8 cellular contexts compared by ENCODE assay signal in the genomic region with DNA sequence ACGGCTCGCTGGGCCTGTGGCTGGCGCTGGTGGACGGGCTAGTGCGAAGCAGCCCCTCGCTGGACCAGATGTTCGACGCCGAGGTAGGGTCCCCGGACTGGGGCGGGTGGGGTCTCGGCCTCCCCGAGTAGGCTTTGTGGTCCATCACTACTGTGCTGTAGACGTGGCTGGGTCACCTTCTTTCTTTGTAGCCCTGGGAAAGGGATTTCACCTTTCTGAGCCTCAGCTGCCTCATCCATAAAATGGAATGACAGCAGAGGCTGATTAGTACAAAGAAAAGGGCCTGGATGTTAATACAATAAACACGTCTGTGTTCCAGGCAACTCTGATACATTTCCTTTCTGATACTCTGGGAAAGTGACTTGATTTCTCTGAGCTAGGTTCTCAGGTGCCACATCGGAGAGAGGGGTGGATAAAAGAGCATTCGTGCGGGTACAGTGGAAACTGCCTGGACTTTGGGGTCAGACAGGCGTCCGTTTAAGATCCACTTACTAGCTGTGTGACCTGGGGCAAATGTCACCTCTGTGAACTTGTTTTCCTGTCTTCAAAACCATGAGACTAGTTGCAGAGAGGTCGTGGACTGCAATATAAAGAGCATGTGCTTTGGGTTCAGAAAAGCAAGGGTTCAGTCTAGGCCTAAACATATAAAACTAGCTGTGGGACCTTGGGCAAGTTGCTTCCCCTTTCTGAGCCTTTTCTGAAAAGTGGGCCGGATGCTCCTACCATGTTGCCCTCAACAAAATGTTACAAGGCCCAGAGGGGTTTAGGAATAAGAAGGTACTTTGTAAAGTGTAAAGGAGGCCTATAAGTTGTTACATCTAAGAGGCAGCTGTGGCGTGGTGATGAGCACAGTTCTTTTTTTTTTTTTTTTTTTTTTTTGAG. TPM values are rescaled to one million over a fixed set of nuclear protein-coding genes. Genes with fewer than 3 reads are reported as not detected.
A peak's percentile ranks its signal among the peaks of the same experiment; 100 is the strongest.
DNase-seq lines count a peak whose midpoint lies in the region; ATAC-seq and TF ChIP-seq lines count a peak whose summit lies in the region.

No MANE protein-coding gene starts in this region.

- DNase-seq in activated CD8-positive, alpha-beta memory T cell treated with anti-CD3 and anti-CD28 coated beads, Interleukin-2, amount 10 ng/mL, durations not matched to agents 7 days and 5 days = peak; percentile 39
- DNase-seq in activated CD8-positive, alpha-beta memory T cell treated with anti-CD3 and anti-CD28 coated beads, Interleukin-2, amount 50 U/mL, for 48 hours = no peak
- DNase-seq in activated naive CD4-positive, alpha-beta T cell treated with anti-CD3 and anti-CD28 coated beads, Interleukin-2, amount 50 U/mL, for 72 hours (ENCODE audit: low spot score in 2 of 2) = no peak
- DNase-seq in kidney epithelial cell (ENCODE audit: low read depth) = no peak
- no peak for DNase-seq in NCI-H1694 treated with DMSO at 0.1 percent for 48 hours (lab: John Stamatoyannopoulos, UW)
- no peak for DNase-seq in kidney glomerular epithelial cell (lab: John Stamatoyannopoulos, UW)
- no peak for DNase-seq in NCI-H446 (lab: John Stamatoyannopoulos, UW)

- no peaks in the 10 kb centered on the region for H3K9me3 ChIP-seq in thymus (ENCODE audit: control insufficient read depth)

- no peak for ATAC-seq in activated CD8-positive, alpha-beta memory T cell treated with anti-CD3 and anti-CD28 coated beads, Interleukin-2, amount 10 ng/mL, durations not matched to agents 7 days and 5 days
- ATAC-seq in activated naive CD4-positive, alpha-beta T cell treated with anti-CD3 and anti-CD28 coated beads, Interleukin-2, amount 50 U/mL, for 72 hours = no peak

- TF ChIP-seq CTCF in kidney epithelial cell (IDR thresholded peaks at IDR 0.05; ENCODE audit: insufficient read depth, low read length, poor library complexity, severe bottlenecking) = no peak

- H3K36me3 ChIP-seq in kidney epithelial cell (ENCODE audit: control insufficient read depth, insufficient read depth, low read length) (peaks cover 1% of the 10 kb centered on the region), thymus (ENCODE audit: control insufficient read depth, insufficient read depth) (peaks cover 21% of the 10 kb centered on the region)

- peaks cover 3% of the 10 kb centered on the region for H3K27me3 Mint-ChIP-seq in activated CD8-positive, alpha-beta memory T cell treated with anti-CD3 and anti-CD28 coated beads, Interleukin-2, amount 10 ng/mL, durations not matched to agents 7 days and 5 days

- H3K4me1 ChIP-seq in thymus (ENCODE audit: control insufficient read depth, insufficient read depth, low read length) = peaks cover 6% of the 10 kb centered on the region

- H3K9me3 Mint-ChIP-seq in activated CD8-positive, alpha-beta memory T cell treated with anti-CD3 and anti-CD28 coated beads, Interleukin-2, amount 10 ng/mL, durations not matched to agents 7 days and 5 days (ENCODE audit: low read depth) = no peaks in the 10 kb centered on the region
- no peaks in the 10 kb centered on the region for H3K9me3 Mint-ChIP-seq in activated naive CD4-positive, alpha-beta T cell treated with anti-CD3 and anti-CD28 coated beads, Interleukin-2, amount 50 U/mL, for 72 hours

- 33% methylated on average over 23 of the region's 23 CpGs for whole genome bisulfite sequencing in thymus

- peaks cover 27% of the 10 kb centered on the region for H3K36me3 Mint-ChIP-seq in activated CD8-positive, alpha-beta memory T cell treated with anti-CD3 and anti-CD28 coated beads, Interleukin-2, amount 10 ng/mL, durations not matched to agents 7 days and 5 days
- H3K36me3 Mint-ChIP-seq in activated naive CD4-positive, alpha-beta T cell treated with anti-CD3 and anti-CD28 coated beads, Interleukin-2, amount 50 U/mL, for 72 hours = peaks cover 6 to 7% of the 10 kb centered on the region in 2 donors

- H3K27ac Mint-ChIP-seq in activated CD8-positive, alpha-beta memory T cell treated with anti-CD3 and anti-CD28 coated beads, Interleukin-2, amount 10 ng/mL, durations not matched to agents 7 days and 5 days = peak overlapping the region; percentile 97
- peak overlapping the region; percentile 93 to 98 for H3K27ac Mint-ChIP-seq in activated naive CD4-positive, alpha-beta T cell treated with anti-CD3 and anti-CD28 coated beads, Interleukin-2, amount 50 U/mL, for 72 hours

- peak overlapping the region; percentile 98 for H3K27ac ChIP-seq in thymus (ENCODE audit: low read depth)

- H3K27me3 ChIP-seq in kidney epithelial cell (ENCODE audit: control insufficient read depth, insufficient read depth, low read length) = no peaks in the 10 kb centered on the region
- no peaks in the 10 kb centered on the region for H3K27me3 ChIP-seq in thymus (ENCODE audit: control insufficient read depth, insufficient read depth)

- H3K4me1 Mint-ChIP-seq in activated CD8-positive, alpha-beta memory T cell treated with anti-CD3 and anti-CD28 coated beads, Interleukin-2, amount 10 ng/mL, durations not matched to agents 7 days and 5 days = peaks cover 54% of the 10 kb centered on the region

- CTCF ChIA-PET in activated CD8-positive, alpha-beta memory T cell treated with anti-CD3 and anti-CD28 coated beads, Interleukin-2, amount 10 ng/mL, durations not matched to agents 7 days and 5 days (lab: Charles Lee) = interaction anchor here (0.7 to 19.3 kb wide), 26 partner anchors 10 to 606 kb away, joined by 3 to 478 read pairs (median 6); partner anchors contain the start of genes PIGT and SDC4

- peak overlapping the region; percentile 100 for H3K4me3 Mint-ChIP-seq in activated CD8-positive, alpha-beta memory T cell treated with anti-CD3 and anti-CD28 coated beads, Interleukin-2, amount 10 ng/mL, durations not matched to agents 7 days and 5 days

- H3K4me3 ChIP-seq in kidney epithelial cell (ENCODE audit: low read depth, low read length) = peak overlapping the region; percentile 67
- H3K4me3 ChIP-seq in thymus (ENCODE audit: low read length) = peak overlapping the region; percentile 82

RNA-seq across cellular contexts. Expression of gene SYS1, which starts 0.9 kb away (rescaled TPM):
- total RNA-seq in activated CD8-positive, alpha-beta memory T cell treated with anti-CD3 and anti-CD28 coated beads, Interleukin-2, amount 10 ng/mL, durations not matched to agents 7 days and 5 days = 10 to 100 TPM; 19.6 to 24.9 TPM
- 10 to 100 TPM; 28.0 to 33.3 TPM for total RNA-seq in activated naive CD4-positive, alpha-beta T cell treated with anti-CD3 and anti-CD28 coated beads, Interleukin-2, amount 50 U/mL, for 72 hours
- total RNA-seq in kidney epithelial cell = 54.3 and 55.2 TPM in 2 replicates
- polyA plus RNA-seq in thymus = 19.7 TPM

RNA-seq across cellular contexts. Expression of gene TP53TG5, which starts 14.3 kb away (rescaled TPM):
- under 1 TPM in 1 of 2 experiments, not detected in 1; 0.15 TPM for total RNA-seq in activated CD8-positive, alpha-beta memory T cell treated with anti-CD3 and anti-CD28 coated beads, Interleukin-2, amount 10 ng/mL, durations not matched to agents 7 days and 5 days
- under 1 TPM; 0.16 to 0.45 TPM for total RNA-seq in activated naive CD4-positive, alpha-beta T cell treated with anti-CD3 and anti-CD28 coated beads, Interleukin-2, amount 50 U/mL, for 72 hours
- total RNA-seq in kidney epithelial cell = not detected in 2 replicates
- 0.27 TPM for polyA plus RNA-seq in thymus

RNA-seq across cellular contexts. Expression of gene SDC4, which starts 15.6 kb away (rescaled TPM):
- total RNA-seq in activated CD8-positive, alpha-beta memory T cell treated with anti-CD3 and anti-CD28 coated beads, Interleukin-2, amount 10 ng/mL, durations not matched to agents 7 days and 5 days = 10 to 100 TPM; 15.0 to 50.7 TPM
- 10 to 100 TPM; 23.5 to 33.0 TPM for total RNA-seq in activated naive CD4-positive, alpha-beta T cell treated with anti-CD3 and anti-CD28 coated beads, Interleukin-2, amount 50 U/mL, for 72 hours
- total RNA-seq in kidney epithelial cell = 155 and 175 TPM in 2 replicates
- polyA plus RNA-seq in thymus = 18.9 TPM

RNA-seq across cellular contexts. Expression of gene DBNDD2, which starts 44.2 kb away (rescaled TPM):
- 1 to 10 TPM; 6.6 to 9.7 TPM for total RNA-seq in activated CD8-positive, alpha-beta memory T cell treated with anti-CD3 and anti-CD28 coated beads, Interleukin-2, amount 10 ng/mL, durations not matched to agents 7 days and 5 days
- total RNA-seq in activated naive CD4-positive, alpha-beta T cell treated with anti-CD3 and anti-CD28 coated beads, Interleukin-2, amount 50 U/mL, for 72 hours = 10 to 100 TPM; 22.7 to 50.9 TPM
- 57.2 and 64.4 TPM in 2 replicates for total RNA-seq in kidney epithelial cell
- 54.2 TPM for polyA plus RNA-seq in thymus

RNA-seq across cellular contexts. Expression of gene PIGT, which starts 52.1 kb away (rescaled TPM):
- 10 to 100 TPM; 68.0 to 79.2 TPM for total RNA-seq in activated CD8-positive, alpha-beta memory T cell treated with anti-CD3 and anti-CD28 coated beads, Interleukin-2, amount 10 ng/mL, durations not matched to agents 7 days and 5 days
- 10 to 100 TPM; 45.0 to 59.1 TPM for total RNA-seq in activated naive CD4-positive, alpha-beta T cell treated with anti-CD3 and anti-CD28 coated beads, Interleukin-2, amount 50 U/mL, for 72 hours
- 69.8 and 92.7 TPM in 2 replicates for total RNA-seq in kidney epithelial cell
- 52.6 TPM for polyA plus RNA-seq in thymus
